ENCODE assay signal across 8 cellular contexts in the genomic region with DNA sequence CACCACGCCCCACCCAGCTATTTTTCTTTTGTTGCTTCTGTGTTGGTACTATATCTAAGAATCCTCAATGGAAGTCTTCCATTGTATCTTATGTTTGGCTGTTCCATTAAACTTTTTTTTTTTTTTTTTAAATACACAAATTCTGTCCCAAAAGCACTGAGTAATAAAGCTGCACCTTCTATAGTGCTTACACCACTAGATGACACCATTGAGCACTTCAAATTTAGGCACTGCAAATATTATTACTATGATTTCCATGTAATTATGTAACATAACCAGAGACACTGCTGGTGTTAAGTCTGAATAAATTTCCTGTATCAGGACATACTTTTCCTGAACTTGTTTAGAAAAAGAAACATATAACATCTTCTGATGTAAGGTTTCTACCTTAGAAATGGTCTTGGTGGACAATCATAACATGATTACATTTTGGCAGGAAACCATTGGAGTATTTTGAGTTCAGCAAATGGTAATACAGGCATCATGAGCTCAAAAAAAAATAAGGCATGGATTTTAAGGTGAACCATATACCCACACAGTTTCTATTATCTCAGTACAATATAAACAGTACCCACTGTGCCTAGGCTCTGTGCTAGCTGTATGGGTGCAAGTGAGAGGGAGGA.
DNase-seq lines count a peak whose midpoint lies in the region; ATAC-seq and TF ChIP-seq lines count a peak whose summit lies in the region.

No MANE protein-coding gene starts in this region.

- H3K9me3 ChIP-seq in Caco-2 = no peaks in the 10 kb centered on the region

- H3K4me3 ChIP-seq in Caco-2 (ENCODE audit: low read depth, low read length) (no peak overlapping the region), choroid plexus epithelial cell (ENCODE audit: low read depth, low read length) (no peak overlapping the region)

- H3K9me3 Mint-ChIP-seq in Caco-2 (ENCODE audit: unreplicated experiment) (no peaks in the 10 kb centered on the region), naive B cell (no peaks in the 10 kb centered on the region)

- DNase-seq in Caco-2 (peak in 1 of 2 experiments; percentile 40), LHCN-M2 (ENCODE audit: low read depth) (peak; percentile 53), choroid plexus epithelial cell (ENCODE audit: low read depth) (peak; percentile 80), naive B cell (peak; percentile 16)
- DNase-seq in activated CD4-positive, alpha-beta T cell treated with anti-CD3 and anti-CD28 coated beads, Interleukin-2, amount 50 U/mL, for 48 hours = no peak
- no peak for DNase-seq in activated CD4-positive, CD25-positive, alpha-beta regulatory T cell treated with anti-CD3 and anti-CD28 coated beads, Interleukin-2, amount 50 U/mL, for 72 hours

- H3K36me3 Mint-ChIP-seq in Caco-2 (ENCODE audit: insufficient read depth, unreplicated experiment) (no peaks in the 10 kb centered on the region), naive B cell (peaks cover 9 to 20% of the 10 kb centered on the region in 2 donors)

- no peaks in the 10 kb centered on the region for H3K4me1 Mint-ChIP-seq in Caco-2 (ENCODE audit: low read depth, unreplicated experiment)
- peaks cover 26 to 52% (median 44%) of the 10 kb centered on the region in 3 donors for H3K4me1 Mint-ChIP-seq in naive B cell

- ATAC-seq in naive B cell (ENCODE audit: low read depth in 2 of 2) = peak; percentile 52 to 57
- ATAC-seq in HG03565 (IDR thresholded peaks at IDR 0.05; ENCODE audit: unreplicated experiment) = no peak
- ATAC-seq in GM19397 (IDR thresholded peaks at IDR 0.05; ENCODE audit: unreplicated experiment) = no peak

- no TSS peak for BruUV-seq in Caco-2 (replicated peaks; lab: Mats Ljungman, UMichigan)

- H3K27ac Mint-ChIP-seq in Caco-2 (ENCODE audit: unreplicated experiment) (no peak overlapping the region), naive B cell (peak overlapping the region; percentile 34 to 94 (median 70))

- H3K4me3 Mint-ChIP-seq in Caco-2 (ENCODE audit: unreplicated experiment) (no peak overlapping the region), naive B cell (peak overlapping the region in 2 of 8 donors; percentile 55 to 60)

- CTCF ChIA-PET in Caco-2 (lab: Charles Lee) = interaction anchor here (0.6 to 1.1 kb wide), 7 partner anchors 9 to 289 kb away, joined by 3 to 17 read pairs (median 5); no protein-coding TSS in a partner anchor

- peak; percentile 63 to 73 for TF ChIP-seq CTCF in Caco-2 (IDR thresholded peaks at IDR 0.05; ENCODE audit: insufficient read depth in 1 of 2, low read depth in 1 of 2, low read length in 1 of 2, severe bottlenecking in 1 of 2, unreplicated experiment in 1 of 2)
- peak; percentile 70 for TF ChIP-seq CTCF in choroid plexus epithelial cell (conservative IDR thresholded peaks at IDR 0.05; ENCODE audit: low read depth, low read length)

- H3K27me3 Mint-ChIP-seq in Caco-2 (ENCODE audit: insufficient read depth, unreplicated experiment) (no peaks in the 10 kb centered on the region), naive B cell (no peaks in the 10 kb centered on the region)

- POLR2A ChIA-PET in Caco-2 (lab: Charles Lee) = no interaction called here

- H3K4me1 ChIP-seq in Caco-2 = no peaks in the 10 kb centered on the region

- intact Hi-C loops in Caco-2 (cut with micrococcal nuclease; ENCODE audit: unreplicated experiment) = loop anchor here (1.0 to 5.0 kb wide), 3 partner anchors 218 to 318 kb away; partner anchors contain the start of gene FCHSD2

- no peaks in the 10 kb centered on the region for H3K27me3 ChIP-seq in Caco-2 (replicated peaks; ENCODE audit: control insufficient read depth, insufficient read depth, low read length)

- no peaks in the 10 kb centered on the region for H3K36me3 ChIP-seq in Caco-2 (ENCODE audit: control insufficient read depth, insufficient read depth, low read length)

Comparison
In these comparisons a context has a peak if more than half of its experiments do, and no peak if none do; other contexts are left out.
1. DNase-seq: peak in LHCN-M2 (single experiment), choroid plexus epithelial cell (single experiment) and naive B cell (single experiment); none in activated CD4-positive, alpha-beta T cell treated with anti-CD3 and anti-CD28 coated beads, Interleukin-2, amount 50 U/mL, for 48 hours (0 of 2) and activated CD4-positive, CD25-positive, alpha-beta regulatory T cell treated with anti-CD3 and anti-CD28 coated beads, Interleukin-2, amount 50 U/mL, for 72 hours (single experiment).
2. ATAC-seq: peak in naive B cell (2 of 2); none in HG03565 (single experiment) and GM19397 (single experiment).